8 cellular contexts compared by ENCODE assay signal in genomic region chr4:113094802-113095201, GRCh38. TPM values are rescaled to one million over a fixed set of nuclear protein-coding genes. Genes with fewer than 3 reads are reported as not detected.
DNase-seq lines count a peak whose midpoint lies in the region; ATAC-seq, FAIRE-seq and TF ChIP-seq lines count a peak whose summit lies in the region.

No MANE protein-coding gene starts in this region.

- DNase-seq in AG09309 (ENCODE audit: low read depth) = no peak
- peak; percentile 41 for DNase-seq in RKO (ENCODE audit: low spot score)
- no peak for DNase-seq in frontal cortex (ENCODE audit: low spot score in 2 of 2)
- no peak for DNase-seq in activated gamma-delta T cell treated with Interleukin-2 at 50 U/mL for 16 hours
- DNase-seq in EL = no peak
- no peak for DNase-seq in T-helper 9 cell

- TF ChIP-seq CTCF in AG09309 (IDR thresholded peaks at IDR 0.05; ENCODE audit: control insufficient read depth, insufficient read depth, low read depth, low read length, missing control alignments) = peak; percentile 73

- H3K4me3 ChIP-seq in AG09309 (ENCODE audit: control insufficient read depth, low read depth, low read length) = no peak overlapping the region

- ATAC-seq in GM21381 (IDR thresholded peaks at IDR 0.05; ENCODE audit: unreplicated experiment) (peak; percentile 54), GM18907 (IDR thresholded peaks at IDR 0.05; ENCODE audit: unreplicated experiment) (no peak)

- FAIRE-seq in frontal cortex (lab: Jason Lieb, UNC) = peak; percentile 82

RNA-seq across cellular contexts. Expression of gene ANK2, which starts 45.3 kb away (rescaled TPM):
- total RNA-seq in frontal cortex = 477 TPM
